ENCODE assay signal across 13 cellular contexts in genomic region chr7:21548491-21548890, GRCh38. TPM values are rescaled to one million over a fixed set of nuclear protein-coding genes. Genes with fewer than 3 reads are reported as not detected.
A peak's percentile ranks its signal among the peaks of the same experiment; 100 is the strongest.
DNase-seq lines count a peak whose midpoint lies in the region; TF ChIP-seq lines count a peak whose summit lies in the region.
"Had no signal": no experiment of that assay in that cellular context is flagged by ENCODE, and none has a peak within 500 bp of the region (broad histone marks: within the 10 kb centered on the region; RNA-seq: fewer than 3 reads in every experiment).

No MANE protein-coding gene starts in this region.

- no peak overlapping the region for H3K4me3 Mint-ChIP-seq in activated T-cell treated with anti-CD3 and anti-CD28 coated beads, Interleukin-2, amount 50 U/mL, for 24 hours
- H3K4me3 Mint-ChIP-seq: CD4-positive, alpha-beta memory T cell had no signal

- peaks cover 7% of the 10 kb centered on the region for H3K4me1 Mint-ChIP-seq in activated T-cell treated with anti-CD3 and anti-CD28 coated beads, Interleukin-2, amount 50 U/mL, for 24 hours (ENCODE audit: low read depth)

- H3K9me3 Mint-ChIP-seq in activated T-cell treated with anti-CD3 and anti-CD28 coated beads, Interleukin-2, amount 50 U/mL, for 24 hours = no peaks in the 10 kb centered on the region
- H3K9me3 Mint-ChIP-seq: CD4-positive, alpha-beta memory T cell had no signal

- DNase-seq in M059J (ENCODE audit: low read depth) (peak; percentile 78), RPMI7951 (ENCODE audit: low read depth) (peak; percentile 42), epithelial cell of esophagus (ENCODE audit: low read depth) (peak; percentile 30), D341Med (ENCODE audit: low spot score) (no peak), iPS-NIHi11 (ENCODE audit: low spot score) (no peak)
- no peak for DNase-seq in activated T-cell treated with anti-CD3 and anti-CD28 coated beads, Interleukin-2, amount 50 U/mL, for 24 hours
- DNase-seq: BE2C; CD4-positive, alpha-beta memory T cell; DMS153; DMS79 treated with DMSO at 0.1 percent for 48 hours; GM23248 had no signal

- H3K27me3 Mint-ChIP-seq in activated T-cell treated with anti-CD3 and anti-CD28 coated beads, Interleukin-2, amount 50 U/mL, for 24 hours = peaks cover 32% of the 10 kb centered on the region

- TF ChIP-seq CTCF in epithelial cell of esophagus (IDR thresholded peaks at IDR 0.05; ENCODE audit: insufficient read depth, low read depth, low read length, missing control alignments) = no peak

- H3K4me3 ChIP-seq in epithelial cell of esophagus (ENCODE audit: low read length) = no peak overlapping the region
- H3K4me3 ChIP-seq: A549, GM23248 had no signal

- no peak overlapping the region for H3K27ac Mint-ChIP-seq in activated T-cell treated with anti-CD3 and anti-CD28 coated beads, Interleukin-2, amount 50 U/mL, for 24 hours
- H3K27ac Mint-ChIP-seq: CD4-positive, alpha-beta memory T cell had no signal

- H3K36me3 Mint-ChIP-seq in activated T-cell treated with anti-CD3 and anti-CD28 coated beads, Interleukin-2, amount 50 U/mL, for 24 hours (ENCODE audit: low read depth) = no peaks in the 10 kb centered on the region
- H3K36me3 Mint-ChIP-seq: CD4-positive, alpha-beta memory T cell had no signal

RNA-seq across cellular contexts. Expression of gene DNAH11, which starts 5.7 kb away (rescaled TPM):
- total RNA-seq in M059J (2014; rRNA removed; shearing (Covaris generic)) = 1.5 and 7.0 TPM in 2 replicates
- total RNA-seq in RPMI7951 (2014; rRNA removed; shearing (Covaris generic)) = 10.0 and 10.7 TPM in 2 replicates
- total RNA-seq: HepG2 had no signal

Comparison
In these comparisons a context has a peak if more than half of its experiments do, and no peak if none do; other contexts are left out.
1. DNase-seq: peak in M059J (single experiment), RPMI7951 (single experiment) and epithelial cell of esophagus (single experiment); none in D341Med (single experiment), activated T-cell treated with anti-CD3 and anti-CD28 coated beads, Interleukin-2, amount 50 U/mL, for 24 hours (single experiment) and iPS-NIHi11 (single experiment).